8 cellular contexts compared by ENCODE assay signal in the genomic region with DNA sequence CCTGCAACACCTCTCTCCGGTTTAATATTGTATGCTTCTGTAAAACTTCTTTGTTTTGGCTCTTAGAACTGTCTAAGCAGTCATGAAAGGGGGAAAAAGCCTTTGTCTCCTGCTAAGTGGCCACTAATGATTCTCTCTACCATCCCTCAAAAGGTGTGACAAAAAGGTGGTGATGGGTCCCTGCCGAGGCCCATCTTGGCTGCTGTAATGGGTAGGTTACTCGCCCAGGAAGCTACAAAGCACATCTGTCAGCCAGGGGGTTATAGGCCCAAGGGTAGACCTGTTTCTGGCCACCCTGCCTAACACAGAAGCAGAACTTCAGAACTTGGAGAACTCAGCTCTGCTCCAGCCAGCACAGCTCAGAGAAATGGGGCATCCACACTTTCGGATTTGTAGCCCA. TPM values are rescaled to one million over a fixed set of nuclear protein-coding genes. Genes with fewer than 3 reads are reported as not detected.
DNase-seq lines count a peak whose midpoint lies in the region; ATAC-seq and TF ChIP-seq lines count a peak whose summit lies in the region.

No MANE protein-coding gene starts in this region.

- H3K36me3 Mint-ChIP-seq in naive B cell: peaks cover 0 to 8% of the 10 kb centered on the region in 2 donors

- peaks cover 5 to 6% (median 6%) of the 10 kb centered on the region in 3 donors for H3K27me3 Mint-ChIP-seq in naive B cell

- DNase-seq in LNCaP clone FGC (ENCODE audit: low read depth) (no peak), naive B cell (no peak), COR-L47 (lab: John Stamatoyannopoulos, UW) (no peak), ureter (ENCODE audit: low spot score) (no peak)

- H3K36me3 ChIP-seq in ACC112 (ENCODE audit: insufficient read depth, low read length): no peaks in the 10 kb centered on the region

- ATAC-seq in naive B cell (ENCODE audit: low read depth in 2 of 2) (no peak), HG03342 (IDR thresholded peaks at IDR 0.05; ENCODE audit: unreplicated experiment) (no peak), HG02885 (IDR thresholded peaks at IDR 0.05; ENCODE audit: poor library complexity, unreplicated experiment) (no peak)

- H3K27me3 ChIP-seq in ACC112 (ENCODE audit: insufficient read depth, low read length): no peaks in the 10 kb centered on the region

- H2AFZ ChIP-seq in ACC112 (ENCODE audit: low read length, unreplicated experiment): peak overlapping the region; percentile 53

- H3K9me3 Mint-ChIP-seq in naive B cell: peaks cover 0 to 1% (median 0%) of the 10 kb centered on the region in 7 donors

- H3K4me3 ChIP-seq in ACC112 (ENCODE audit: low read depth, low read length) (peak overlapping the region; percentile 99), LNCaP clone FGC (ENCODE audit: low read depth, low read length) (peak overlapping the region; percentile 88)

- peaks cover 49% of the 10 kb centered on the region for H3K79me2 ChIP-seq in ACC112 (ENCODE audit: control insufficient read depth, insufficient read depth, low read length, unreplicated experiment)

- H3K4me1 Mint-ChIP-seq in naive B cell: peaks cover 33 to 46% (median 40%) of the 10 kb centered on the region in 3 donors

- H3K27ac ChIP-seq in ACC112 (ENCODE audit: low read depth, low read length): peak overlapping the region; percentile 51
- H3K27ac ChIP-seq in cingulate gyrus (ENCODE audit: low read depth, low read length): peak overlapping the region; percentile 29

- peaks cover 34% of the 10 kb centered on the region for H3K4me1 ChIP-seq in ACC112 (ENCODE audit: control insufficient read depth, insufficient read depth, low read length, unreplicated experiment)

- H3K4me3 Mint-ChIP-seq in naive B cell: peak overlapping the region; percentile 87 to 94 (median 92)

- TF ChIP-seq CTCF in LNCaP clone FGC (IDR thresholded peaks at IDR 0.05; ENCODE audit: control insufficient read depth, extremely low read depth, insufficient read depth): no peak

- H3K27ac Mint-ChIP-seq in naive B cell: peak overlapping the region in 1 of 6 donors; percentile 47

RNA-seq across cellular contexts. Expression of a gene that starts 1.6 kb away (rescaled TPM):
- 1 to 10 TPM in 3 of 6 donors, under 1 TPM in 3; 0.80 to 1.5 (median 1.1) TPM for polyA plus RNA-seq in naive B cell (ENCODE audit: low read depth in 6 of 6)
- total RNA-seq in ureter: 22.3 TPM

RNA-seq across cellular contexts. Expression of a gene that starts 1.9 kb away (rescaled TPM):
- polyA plus RNA-seq in naive B cell (ENCODE audit: low read depth in 6 of 6): not detected
- not detected for total RNA-seq in ureter
